In genomic region chr6:111928139-111928538, GRCh38 we compare ENCODE assay signal across 22 cellular contexts.
"Had no signal": no experiment of that assay in that cellular context is flagged by ENCODE, and none has a peak within 500 bp of the region (broad histone marks: within the 10 kb centered on the region; RNA-seq: fewer than 3 reads in every experiment).

No MANE protein-coding gene starts in this region.

- H3K27ac Mint-ChIP-seq: dendritic cell treated with granulocyte-macrophage colony-stimulating factor and Interleukin-4, amounts not matched to agents 40 ng/mL and 50 ng/mL, for 4 days; effector memory CD8-positive, alpha-beta T cell; endodermal cell; mesothelial cell of epicardium; naive B cell had no signal

- DNase-seq: colonic mucosa; cortex of kidney; effector CD8-positive, alpha-beta T cell; effector memory CD8-positive, alpha-beta T cell; endodermal cell; foreskin melanocyte; gastrocnemius medialis; glutamatergic neuron; head of caudate nucleus; heart right ventricle; hippocampal formation; left cardiac atrium; left lung; left ventricle myocardium superior; lower lobe of right lung; mesenchymal stem cell; mucosa of descending colon; naive B cell; naive thymus-derived CD8-positive, alpha-beta T cell had no signal

- H3K27me3 ChIP-seq: colonic mucosa, esophagus muscularis mucosa, gastrocnemius medialis, heart right ventricle, left lung had no signal

- ATAC-seq: effector memory CD8-positive, alpha-beta T cell; gastrocnemius medialis; heart right ventricle; left cardiac atrium; left lung; left ventricle myocardium superior; lower lobe of right lung; mucosa of descending colon; naive thymus-derived CD8-positive, alpha-beta T cell had no signal

- H3K27me3 Mint-ChIP-seq: dendritic cell treated with granulocyte-macrophage colony-stimulating factor and Interleukin-4, amounts not matched to agents 40 ng/mL and 50 ng/mL, for 4 days; effector memory CD8-positive, alpha-beta T cell; naive thymus-derived CD8-positive, alpha-beta T cell had no signal

- H3K27ac ChIP-seq: colonic mucosa, esophagus muscularis mucosa, gastrocnemius medialis, heart right ventricle, left lung, lower lobe of right lung had no signal

- H3K4me1 Mint-ChIP-seq: naive B cell had no signal

- H3K4me3 Mint-ChIP-seq: dendritic cell treated with granulocyte-macrophage colony-stimulating factor and Interleukin-4, amounts not matched to agents 40 ng/mL and 50 ng/mL, for 4 days; effector memory CD8-positive, alpha-beta T cell; endodermal cell; mesothelial cell of epicardium; naive B cell; naive thymus-derived CD8-positive, alpha-beta T cell had no signal

- H3K4me3 ChIP-seq: colonic mucosa, esophagus muscularis mucosa, gastrocnemius medialis, heart right ventricle, left lung, lower lobe of right lung, mucosa of descending colon had no signal

- H3K9me3 ChIP-seq: colonic mucosa, gastrocnemius medialis, mucosa of descending colon had no signal

- H3K36me3 ChIP-seq: colonic mucosa, esophagus muscularis mucosa, gastrocnemius medialis, heart right ventricle, left lung, lower lobe of right lung had no signal

- H3K4me1 ChIP-seq: colonic mucosa, esophagus muscularis mucosa, gastrocnemius medialis, lower lobe of right lung had no signal
